Comparison of ENCODE assay signal across 33 cellular contexts in genomic region chr12:116903818-116904217, GRCh38. TPM values are rescaled to one million over a fixed set of nuclear protein-coding genes. Genes with fewer than 3 reads are reported as not detected.
"Had no signal": no experiment of that assay in that cellular context is flagged by ENCODE, and none has a peak within 500 bp of the region (broad histone marks: within the 10 kb centered on the region; RNA-seq: fewer than 3 reads in every experiment).

No MANE protein-coding gene starts in this region.

- H3K4me1 ChIP-seq: colonic mucosa, esophagus squamous epithelium, gastrocnemius medialis, heart right ventricle, left lung, lower lobe of right lung had no signal

- H3K4me3 ChIP-seq: colonic mucosa, esophagus squamous epithelium, gastrocnemius medialis, heart right ventricle, left lung, lower lobe of right lung, mucosa of descending colon had no signal

- H3K27ac Mint-ChIP-seq: dendritic cell treated with granulocyte-macrophage colony-stimulating factor and Interleukin-4, amounts not matched to agents 40 ng/mL and 50 ng/mL, for 4 days; effector memory CD8-positive, alpha-beta T cell; endodermal cell; mesothelial cell of epicardium had no signal

- H3K9me3 Mint-ChIP-seq: dendritic cell treated with granulocyte-macrophage colony-stimulating factor and Interleukin-4, amounts not matched to agents 40 ng/mL and 50 ng/mL, for 4 days; effector memory CD8-positive, alpha-beta T cell; endodermal cell; mesothelial cell of epicardium had no signal

- H3K9me3 ChIP-seq: colonic mucosa, esophagus squamous epithelium, gastrocnemius medialis, heart right ventricle, left lung, lower lobe of right lung, mucosa of descending colon had no signal

- H3K27ac ChIP-seq: colonic mucosa, epithelial cell of prostate, esophagus squamous epithelium, gastrocnemius medialis, heart right ventricle, left lung, lower lobe of right lung had no signal

- H3K27me3 ChIP-seq: colonic mucosa had no signal

- H3K4me3 Mint-ChIP-seq: dendritic cell treated with granulocyte-macrophage colony-stimulating factor and Interleukin-4, amounts not matched to agents 40 ng/mL and 50 ng/mL, for 4 days; effector memory CD8-positive, alpha-beta T cell; endodermal cell; mesothelial cell of epicardium; naive B cell had no signal

- H3K36me3 ChIP-seq: colonic mucosa, esophagus squamous epithelium, gastrocnemius medialis, heart right ventricle, left lung, lower lobe of right lung had no signal

- FAIRE-seq: endometrium, islet of Langerhans, keratinocyte had no signal

- H3K36me3 Mint-ChIP-seq: mesothelial cell of epicardium had no signal

- DNase-seq: colonic mucosa; cortex of kidney; effector CD8-positive, alpha-beta T cell; effector memory CD8-positive, alpha-beta T cell; endodermal cell; erythroblast; esophagus squamous epithelium; foreskin fibroblast; foreskin melanocyte; gastrocnemius medialis; glutamatergic neuron; head of caudate nucleus; heart right ventricle; hippocampal formation; left cardiac atrium; left lung; left ventricle myocardium superior; lower lobe of right lung; mesenchymal stem cell; mucosa of descending colon; naive B cell had no signal

- ATAC-seq: effector memory CD8-positive, alpha-beta T cell; esophagus mucosa; gastrocnemius medialis; heart right ventricle; left cardiac atrium; left lung; left ventricle myocardium superior; lower lobe of right lung; mucosa of descending colon had no signal

- H3K4me1 Mint-ChIP-seq: endodermal cell, mesothelial cell of epicardium, naive B cell had no signal

RNA-seq across cellular contexts. Expression of gene HRK, which starts 22.6 kb away (rescaled TPM):
- total RNA-seq: dermis microvascular lymphatic vessel endothelial cell, gastrocnemius medialis, glomerular endothelial cell, lung microvascular endothelial cell, mesenteric fat pad, myocyte had no signal
